33 cellular contexts compared by ENCODE assay signal in the genomic region with DNA sequence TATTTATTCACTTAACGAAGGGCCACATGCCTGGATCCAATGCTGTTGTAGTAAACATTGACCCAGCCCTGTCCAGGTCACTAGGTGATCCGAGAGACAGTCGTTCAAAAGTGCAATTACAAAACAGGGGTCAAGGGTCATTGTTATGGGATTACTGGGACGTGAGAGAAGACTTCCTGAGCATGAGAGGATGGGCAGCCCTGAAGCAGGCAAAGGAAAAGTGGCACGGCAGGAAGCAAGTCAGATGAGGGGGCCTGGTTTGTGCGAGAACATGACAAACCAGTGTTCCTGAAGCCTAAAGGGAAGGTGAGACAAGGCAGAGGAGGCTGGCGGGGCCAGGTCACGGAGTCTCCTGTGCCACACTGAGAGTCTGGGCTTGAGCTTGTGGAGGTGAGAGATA. TPM values are rescaled to one million over a fixed set of nuclear protein-coding genes. Genes with fewer than 3 reads are reported as not detected.
DNase-seq lines count a peak whose midpoint lies in the region; ATAC-seq, FAIRE-seq and TF ChIP-seq lines count a peak whose summit lies in the region.
"Had no signal": no experiment of that assay in that cellular context is flagged by ENCODE, and none has a peak within 500 bp of the region (broad histone marks: within the 10 kb centered on the region; RNA-seq: fewer than 3 reads in every experiment).

No MANE protein-coding gene starts in this region.

- no peak for TF ChIP-seq POLR2A in IMR-90 (IDR thresholded peaks at IDR 0.05; ENCODE audit: low read depth, low read length)
- no peak for TF ChIP-seq POLR2A in endothelial cell of umbilical vein (IDR thresholded peaks at IDR 0.05; ENCODE audit: low read depth, low read length)
- no peak for TF ChIP-seq POLR2A in upper lobe of left lung (IDR thresholded peaks at IDR 0.05)

- H4K5ac ChIP-seq in IMR-90 (ENCODE audit: low read depth, low read length): no peak overlapping the region

- H4K20me1 ChIP-seq in IMR-90 (ENCODE audit: insufficient read depth, low read length): no peaks in the 10 kb centered on the region
- H4K20me1 ChIP-seq in endothelial cell of umbilical vein (replicated peaks; ENCODE audit: control insufficient read depth, extremely low read depth, insufficient read depth, low read length): no peaks in the 10 kb centered on the region
- H4K20me1 ChIP-seq: BLaER1 treated with 17β-estradiol and CSF1 and Interleukin-3, amounts not matched to agents 10 nM and 100 nM had no signal

- H3K9ac ChIP-seq in IMR-90 (ENCODE audit: low read depth, low read length) (no peak overlapping the region), endothelial cell of umbilical vein (replicated peaks; ENCODE audit: extremely low read depth, insufficient read depth, low read length) (no peak overlapping the region), liver (ENCODE audit: low read depth in 1 of 2, low read length in 2 of 2) (no peak overlapping the region)
- H3K9ac ChIP-seq: BLaER1 treated with 17β-estradiol and CSF1 and Interleukin-3, amounts not matched to agents 10 nM and 100 nM; KMS-11 had no signal

- TF ChIP-seq EP300 in upper lobe of left lung (IDR thresholded peaks at IDR 0.05): no peak

- H2BK5ac ChIP-seq in IMR-90 (ENCODE audit: low read depth, low read length, poor library complexity, severe bottlenecking): no peak overlapping the region

- no peaks in the 10 kb centered on the region for H3K9me3 ChIP-seq in IMR-90 (ENCODE audit: control insufficient read depth, insufficient read depth, low read length)
- H3K9me3 ChIP-seq in endothelial cell of umbilical vein (replicated peaks; ENCODE audit: control insufficient read depth, insufficient read depth, low read length): no peaks in the 10 kb centered on the region
- no peaks in the 10 kb centered on the region for H3K9me3 ChIP-seq in liver (ENCODE audit: control insufficient read depth in 4 of 4, low read length in 3 of 4)
- H3K9me3 ChIP-seq in small intestine (ENCODE audit: control insufficient read depth, low read depth): no peaks in the 10 kb centered on the region
- no peaks in the 10 kb centered on the region for H3K9me3 ChIP-seq in upper lobe of left lung
- H3K9me3 ChIP-seq: BLaER1 treated with 17β-estradiol and CSF1 and Interleukin-3, amounts not matched to agents 10 nM and 100 nM; gastrocnemius medialis; left lung; MG63; transverse colon had no signal

- H2AK9ac ChIP-seq in IMR-90 (replicated peaks; ENCODE audit: low read depth, low read length, poor library complexity): peak overlapping the region; percentile 37

- no peak for DNase-seq in IMR-90
- DNase-seq in endothelial cell of umbilical vein (ENCODE audit: low read depth, low spot score): no peak
- DNase-seq in small intestine: peak; percentile 76
- DNase-seq in upper lobe of left lung: no peak
- DNase-seq in GDM1 (lab: John Stamatoyannopoulos, UW): no peak
- DNase-seq in NCI-H1436 (lab: John Stamatoyannopoulos, UW): no peak
- DNase-seq: activated CD4-positive, alpha-beta memory T cell treated with anti-CD3 and anti-CD28 coated beads, Interleukin-2, amount 10 ng/mL, durations not matched to agents 7 days and 5 days; activated CD4-positive, alpha-beta T cell treated with anti-CD3 and anti-CD28 coated beads for 1 hour; activated CD8-positive, alpha-beta memory T cell treated with anti-CD3 and anti-CD28 coated beads, Interleukin-2, amount 50 U/mL, for 4 hours; activated naive CD4-positive, alpha-beta T cell treated with Interleukin-2 at 50 U/mL for 16 hours; DMS153; gastrocnemius medialis; HFFc6; hippocampal formation; left lung; mesendoderm; MG63; NCI-H1105; NCI-H1930; NCI-H524 treated with DMSO at 0.1 percent for 48 hours; NK-92 treated with Interleukin-12 subunit alpha and Interleukin-12 subunit beta, amount 100 ng/mL, for 24 hours; SHP77 treated with DMSO at 0.1 percent for 48 hours; stimulated activated CD4-positive, alpha-beta T cell treated with anti-CD3 and anti-CD28 coated beads, Interleukin-15, amount 100 ng/mL, for 24 hours; stimulated activated CD4-positive, alpha-beta T cell treated with anti-CD3 and anti-CD28 coated beads, Interleukin-4, amount 100 ng/mL, for 4 hours; transverse colon had no signal

- BruUV-seq in IMR-90 (replicated peaks; lab: Mats Ljungman, UMichigan) (no TSS peak), endothelial cell of umbilical vein (replicated peaks; lab: Mats Ljungman, UMichigan) (no TSS peak)

- H3K79me1 ChIP-seq in IMR-90 (ENCODE audit: low read depth in 1 of 2, low read length in 2 of 2): no peaks in the 10 kb centered on the region

- TF ChIP-seq CTCF in IMR-90 (conservative IDR thresholded peaks at IDR 0.05; ENCODE audit: low read depth, low read length) (no peak), endothelial cell of umbilical vein (IDR thresholded peaks at IDR 0.05; ENCODE audit: extremely low read depth in 1 of 2, insufficient read depth in 1 of 2, low read depth in 1 of 2, low read length in 2 of 2) (no peak), liver (IDR thresholded peaks at IDR 0.05; ENCODE audit: low read depth, low read length, missing input control) (no peak), upper lobe of left lung (IDR thresholded peaks at IDR 0.05) (no peak)

- H2AFZ ChIP-seq in IMR-90 (replicated peaks; ENCODE audit: low read length, poor library complexity): peak overlapping the region; percentile 64
- peak overlapping the region; percentile 31 for H2AFZ ChIP-seq in endothelial cell of umbilical vein (ENCODE audit: low read depth, low read length)

- no peak overlapping the region for H4K8ac ChIP-seq in IMR-90 (ENCODE audit: low read depth in 2 of 2, low read length in 2 of 2)

- H3K9me1 ChIP-seq in IMR-90 (ENCODE audit: insufficient read depth, low read length): no peaks in the 10 kb centered on the region
- H3K9me1 ChIP-seq in endothelial cell of umbilical vein (replicated peaks; ENCODE audit: control insufficient read depth, extremely low read depth, insufficient read depth, low read length): no peaks in the 10 kb centered on the region

- CTCF ChIA-PET in IMR-90 (lab: Yijun Ruan, JAX): no interaction called here
- CTCF ChIA-PET in endothelial cell of umbilical vein (lab: Charles Lee): interaction anchor here (0.8 to 3.2 kb wide), 3 partner anchors 8 to 26 kb away, joined by 3 to 14 read pairs (median 3); no protein-coding TSS in a partner anchor

- H3K36me3 ChIP-seq in IMR-90 (ENCODE audit: control insufficient read depth, insufficient read depth, low read length) (no peaks in the 10 kb centered on the region), endothelial cell of umbilical vein (ENCODE audit: control insufficient read depth in 2 of 2, extremely low read depth in 1 of 2, insufficient read depth in 2 of 2, low read length in 2 of 2) (no peaks in the 10 kb centered on the region), liver (ENCODE audit: control insufficient read depth in 4 of 4, insufficient read depth in 3 of 4, low read depth in 1 of 4, low read length in 3 of 4) (no peaks in the 10 kb centered on the region), small intestine (ENCODE audit: control insufficient read depth in 2 of 2, insufficient read depth in 2 of 2, low read length in 2 of 2) (no peaks in the 10 kb centered on the region), upper lobe of left lung (no peaks in the 10 kb centered on the region)
- H3K36me3 ChIP-seq: BLaER1 treated with 17β-estradiol and CSF1 and Interleukin-3, amounts not matched to agents 10 nM and 100 nM; gastrocnemius medialis; left lung; MG63; transverse colon had no signal

- POLR2A ChIA-PET in IMR-90 (lab: Charles Lee; ENCODE audit: unreplicated experiment) (no interaction called here), endothelial cell of umbilical vein (lab: Charles Lee) (no interaction called here)

- H3K4ac ChIP-seq in IMR-90 (ENCODE audit: low read depth, low read length): no peak overlapping the region

- no peak overlapping the region for H3K4me3 ChIP-seq in IMR-90 (ENCODE audit: insufficient read depth, low read depth, low read length)
- no peak overlapping the region for H3K4me3 ChIP-seq in endothelial cell of umbilical vein (replicated peaks in 1 of 3; ENCODE audit: insufficient read depth in 1 of 3, low read depth in 1 of 3, low read length in 3 of 3)
- H3K4me3 ChIP-seq in liver (ENCODE audit: low read depth in 1 of 3, low read length in 3 of 3): no peak overlapping the region
- no peak overlapping the region for H3K4me3 ChIP-seq in small intestine (ENCODE audit: low read depth in 1 of 2, low read length in 2 of 2)
- no peak overlapping the region for H3K4me3 ChIP-seq in upper lobe of left lung
- H3K4me3 ChIP-seq: BLaER1 treated with 17β-estradiol and CSF1 and Interleukin-3, amounts not matched to agents 10 nM and 100 nM; gastrocnemius medialis; left lung; MG63; transverse colon had no signal

- no peak overlapping the region for H4K91ac ChIP-seq in IMR-90 (ENCODE audit: insufficient read depth, low read depth, low read length)

- no peak for FAIRE-seq in endothelial cell of umbilical vein (lab: Jason Lieb, UNC)
- FAIRE-seq in small intestine (lab: Jason Lieb, UNC): no peak

- no peak overlapping the region for H3K18ac ChIP-seq in IMR-90 (ENCODE audit: low read depth, low read length)

- H3K27me3 ChIP-seq in IMR-90 (ENCODE audit: control insufficient read depth, insufficient read depth, low read length) (peaks cover 4% of the 10 kb centered on the region; the same call in 1 of the 2 replicates), endothelial cell of umbilical vein (ENCODE audit: control insufficient read depth in 2 of 2, insufficient read depth in 2 of 2, low read length in 2 of 2) (no peaks in the 10 kb centered on the region), liver (ENCODE audit: control insufficient read depth in 4 of 4, insufficient read depth in 4 of 4, low read length in 3 of 4) (no peaks in the 10 kb centered on the region), small intestine (ENCODE audit: control insufficient read depth in 2 of 2, insufficient read depth in 2 of 2, low read length in 2 of 2) (no peaks in the 10 kb centered on the region), upper lobe of left lung (no peaks in the 10 kb centered on the region)
- H3K27me3 ChIP-seq: BLaER1 treated with 17β-estradiol and CSF1 and Interleukin-3, amounts not matched to agents 10 nM and 100 nM; gastrocnemius medialis; left lung; MG63; transverse colon had no signal

- no peak overlapping the region for H3K14ac ChIP-seq in IMR-90 (replicated peaks; ENCODE audit: low read depth, low read length)

- 55% methylated on average over 5 of the region's 8 CpGs; no CpG with 5 or more reads in 1 of the 2 experiments for WGBS in IMR-90 (ENCODE audit: extremely low coverage in 2 of 2, insufficient read length in 1 of 2), 2 experiments
- 38% methylated on average over 8 of the region's 8 CpGs for WGBS in liver
- WGBS in small intestine, 3 donors: 46 to 51% (median 48%) methylated on average over 8 of the region's 8 CpGs
- WGBS in upper lobe of left lung, 2 donors: 52 to 61% methylated on average over 8 of the region's 8 CpGs

- H3K27ac ChIP-seq in IMR-90 (ENCODE audit: insufficient read depth, low read length) (no peak overlapping the region), endothelial cell of umbilical vein (ENCODE audit: insufficient read depth, low read depth, low read length) (no peak overlapping the region), liver (ENCODE audit: low read depth in 1 of 2, low read length in 2 of 2) (peak overlapping the region; percentile 24 to 48), small intestine (ENCODE audit: low read depth in 1 of 2, low read length in 1 of 2) (no peak overlapping the region), upper lobe of left lung (no peak overlapping the region)
- H3K27ac ChIP-seq: BLaER1 treated with 17β-estradiol and CSF1 and Interleukin-3, amounts not matched to agents 10 nM and 100 nM; gastrocnemius medialis; KMS-11; left lung; transverse colon had no signal

- no peaks in the 10 kb centered on the region for H3K79me2 ChIP-seq in endothelial cell of umbilical vein (ENCODE audit: control insufficient read depth, insufficient read depth, low read length)

- H2BK120ac ChIP-seq in IMR-90 (ENCODE audit: low read depth, low read length): no peak overlapping the region

- in situ Hi-C loops in IMR-90 (cut with MboI; ENCODE audit: low sequenced_read_pairs): no loop called here

- no peak overlapping the region for H3K56ac ChIP-seq in IMR-90 (ENCODE audit: extremely low read depth, insufficient read depth, low read length)

- ATAC-seq in IMR-90 (ENCODE audit: low read depth) (no peak), upper lobe of left lung (ENCODE audit: low FRiP score in 2 of 2) (no peak)
- ATAC-seq: gastrocnemius medialis; left lung; Panc1; stimulated activated effector memory CD8-positive, alpha-beta T cell treated with anti-CD3 and anti-CD28 coated beads, Interleukin-12 subunit alpha, Interleukin-12 subunit beta, amount 100 ng/mL, for 72 hours had no signal

- H3K4me1 ChIP-seq in IMR-90 (ENCODE audit: control insufficient read depth, insufficient read depth, low read length) (no peaks in the 10 kb centered on the region), endothelial cell of umbilical vein (ENCODE audit: control insufficient read depth, extremely low read depth, insufficient read depth, low read length) (no peaks in the 10 kb centered on the region), liver (ENCODE audit: control insufficient read depth in 4 of 4, insufficient read depth in 4 of 4, low read length in 3 of 4) (peaks cover 0 to 16% (median 9%) of the 10 kb centered on the region in 4 donors), small intestine (ENCODE audit: control insufficient read depth in 2 of 2, insufficient read depth in 1 of 2, low read depth in 1 of 2, low read length in 1 of 2) (no peaks in the 10 kb centered on the region), upper lobe of left lung (no peaks in the 10 kb centered on the region)
- H3K4me1 ChIP-seq: BLaER1 treated with 17β-estradiol and CSF1 and Interleukin-3, amounts not matched to agents 10 nM and 100 nM; gastrocnemius medialis; transverse colon had no signal

- H2BK15ac ChIP-seq in IMR-90 (ENCODE audit: low read depth, low read length): no peak overlapping the region

- H2AK5ac ChIP-seq in IMR-90 (ENCODE audit: low read depth, low read length): no peak overlapping the region

- no peak overlapping the region for H2BK20ac ChIP-seq in IMR-90 (ENCODE audit: low read depth, low read length)

- TF ChIP-seq RAD21 in IMR-90 (IDR thresholded peaks at IDR 0.05; ENCODE audit: low read length) (no peak), liver (IDR thresholded peaks at IDR 0.05) (peak; percentile 29 to 52)

- intact Hi-C loops in IMR-90 (cut with micrococcal nuclease) (no loop called here), endothelial cell of umbilical vein (cut with micrococcal nuclease) (loop anchor here (10.0 kb wide), 1 partner anchor 1636 kb away; no protein-coding TSS in a partner anchor)

- dilution Hi-C loops in IMR-90 (cut with HindIII; ENCODE audit: low sequenced_read_pairs, unreplicated experiment) (no loop called here), endothelial cell of umbilical vein (cut with MboI; ENCODE audit: extremely low pct_ligation_motif_present, low sequenced_read_pairs) (no loop called here)

- H3K4me2 ChIP-seq in IMR-90 (ENCODE audit: low read depth, low read length) (no peak overlapping the region), endothelial cell of umbilical vein (ENCODE audit: insufficient read depth, low read length) (no peak overlapping the region)
- H3K4me2 ChIP-seq: BLaER1 treated with 17β-estradiol and CSF1 and Interleukin-3, amounts not matched to agents 10 nM and 100 nM; KMS-11 had no signal

- no peak overlapping the region for H3K23ac ChIP-seq in IMR-90 (ENCODE audit: low read depth, low read length)

RNA-seq across cellular contexts. Expression of a gene that starts 15.8 kb away (rescaled TPM):
- not detected in 2 replicates for total RNA-seq in IMR-90 (2012; rRNA removed)
- not detected in 2 replicates for polyA plus RNA-seq in IMR-90 (2012; rRNA removed)
- polyA plus RNA-seq in IMR-90 (2012; cell fraction: cytosol; rRNA removed): not detected in 2 replicates
- not detected in 2 replicates for polyA plus RNA-seq in IMR-90 (2012; cell fraction: nucleus; rRNA removed; ENCODE audit: low replicate concordance)
- not detected in 2 replicates for total RNA-seq in endothelial cell of umbilical vein
- polyA plus RNA-seq in endothelial cell of umbilical vein: not detected in 2 replicates
- polyA plus RNA-seq in endothelial cell of umbilical vein (2011; cell fraction: cytosol; rRNA removed): not detected in 2 replicates
- polyA plus RNA-seq in endothelial cell of umbilical vein (2011; cell fraction: nucleus; rRNA removed): not detected in 2 replicates
- polyA plus RNA-seq in endothelial cell of umbilical vein (2012): not detected in 2 replicates
- polyA minus RNA-seq in endothelial cell of umbilical vein: not detected in 2 replicates
- polyA minus RNA-seq in endothelial cell of umbilical vein (2011; cell fraction: cytosol; rRNA and poly(A)+ RNA removed): not detected
- polyA minus RNA-seq in endothelial cell of umbilical vein (2011; cell fraction: nucleus; rRNA and poly(A)+ RNA removed): not detected in 2 replicates
- not detected for total RNA-seq in liver
- not detected for polyA plus RNA-seq in liver
- polyA plus RNA-seq in small intestine: not detected
- not detected for total RNA-seq in upper lobe of left lung
- total RNA-seq: activated CD4-positive, alpha-beta memory T cell treated with anti-CD3 and anti-CD28 coated beads, Interleukin-2, amount 10 ng/mL, durations not matched to agents 7 days and 5 days; gastrocnemius medialis; HFFc6; HT-29; left lung; progenitor cell of endocrine pancreas; subcutaneous adipose tissue; transverse colon had no signal

Comparison
In these comparisons a context has a peak if more than half of its experiments do, and no peak if none do; other contexts are left out.
1. H3K27ac ChIP-seq: peak in liver (2 of 2); none in IMR-90 (single experiment), endothelial cell of umbilical vein (single experiment), small intestine (0 of 2) and upper lobe of left lung (0 of 4).